1 cellular context compared by ENCODE assay signal in genomic region chr3:132722165-132723023, GRCh38.
TF ChIP-seq lines count a peak whose summit lies in the region.

TSS of gene NPHP3 (minus strand) at chr3:132722409. CDS start at chr3:132722355, 54 bp downstream.

TF ChIP-seq in HepG2, 621 proteins besides CTCF, POLR2A, EP300 and RAD21 (continued from another document and continues in another):
- TF ChIP-seq ZNF784 (CRISPR knock-in tag; IDR thresholded peaks at IDR 0.05; ENCODE audit: borderline replicate concordance), result peak; percentile 33; the same call in 1 of the 2 replicates
- TF ChIP-seq PATZ1 (CRISPR knock-in tag; IDR thresholded peaks at IDR 0.05), result peak; percentile 58
- 0 out of 2 replicates have a peak, but pooled peaks have one; percentile 52 for TF ChIP-seq RNF2 (conservative IDR thresholded peaks at IDR 0.05; ENCODE audit: low read depth)
- TF ChIP-seq PHF21A (CRISPR knock-in tag; IDR thresholded peaks at IDR 0.05), result peak; percentile 64; the same call in 1 of the 2 replicates
- no peak for TF ChIP-seq ZNF234 (CRISPR knock-in tag; conservative IDR thresholded peaks at IDR 0.05)
- TF ChIP-seq, protein P1, sequence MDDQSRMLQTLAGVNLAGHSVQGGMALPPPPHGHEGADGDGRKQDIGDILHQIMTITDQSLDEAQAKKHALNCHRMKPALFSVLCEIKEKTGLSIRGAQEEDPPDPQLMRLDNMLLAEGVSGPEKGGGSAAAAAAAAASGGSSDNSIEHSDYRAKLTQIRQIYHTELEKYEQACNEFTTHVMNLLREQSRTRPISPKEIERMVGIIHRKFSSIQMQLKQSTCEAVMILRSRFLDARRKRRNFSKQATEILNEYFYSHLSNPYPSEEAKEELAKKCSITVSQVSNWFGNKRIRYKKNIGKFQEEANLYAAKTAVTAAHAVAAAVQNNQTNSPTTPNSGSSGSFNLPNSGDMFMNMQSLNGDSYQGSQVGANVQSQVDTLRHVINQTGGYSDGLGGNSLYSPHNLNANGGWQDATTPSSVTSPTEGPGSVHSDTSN (CRISPR knock-in tag; IDR thresholded peaks at IDR 0.05; ENCODE audit: borderline replicate concordance), result 0 out of 2 replicates have a peak, but pooled peaks have one; percentile 41
- TF ChIP-seq, protein P2, sequence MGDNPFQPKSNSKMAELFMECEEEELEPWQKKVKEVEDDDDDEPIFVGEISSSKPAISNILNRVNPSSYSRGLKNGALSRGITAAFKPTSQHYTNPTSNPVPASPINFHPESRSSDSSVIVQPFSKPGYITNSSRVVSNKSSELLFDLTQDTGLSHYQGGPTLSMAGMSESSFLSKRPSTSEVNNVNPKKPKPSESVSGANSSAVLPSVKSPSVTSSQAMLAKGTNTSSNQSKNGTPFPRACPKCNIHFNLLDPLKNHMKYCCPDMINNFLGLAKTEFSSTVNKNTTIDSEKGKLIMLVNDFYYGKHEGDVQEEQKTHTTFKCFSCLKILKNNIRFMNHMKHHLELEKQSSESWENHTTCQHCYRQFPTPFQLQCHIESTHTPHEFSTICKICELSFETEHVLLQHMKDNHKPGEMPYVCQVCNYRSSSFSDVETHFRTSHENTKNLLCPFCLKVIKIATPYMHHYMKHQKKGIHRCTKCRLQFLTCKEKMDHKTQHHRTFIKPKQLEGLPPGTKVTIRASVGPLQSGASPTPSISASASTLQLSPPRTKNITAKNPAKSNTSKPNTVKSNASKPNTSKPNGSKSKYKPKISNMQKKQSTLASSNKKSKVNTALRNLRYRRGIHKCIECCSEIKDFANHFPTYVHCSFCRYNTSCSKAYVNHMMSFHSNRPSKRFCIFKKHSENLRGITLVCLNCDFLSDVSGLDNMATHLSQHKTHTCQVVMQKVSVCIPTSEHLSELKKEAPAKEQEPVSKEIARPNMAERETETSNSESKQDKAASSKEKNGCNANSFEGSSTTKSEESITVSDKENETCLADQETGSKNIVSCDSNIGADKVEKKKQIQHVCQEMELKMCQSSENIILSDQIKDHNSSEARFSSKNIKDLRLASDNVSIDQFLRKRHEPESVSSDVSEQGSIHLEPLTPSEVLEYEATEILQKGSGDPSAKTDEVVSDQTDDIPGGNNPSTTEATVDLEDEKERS (CRISPR knock-in tag; IDR thresholded peaks at IDR 0.05), result no peak
- TF ChIP-seq XBP1 (CRISPR knock-in tag; IDR thresholded peaks at IDR 0.05), result no peak
- TF ChIP-seq ZNF329 (CRISPR knock-in tag; IDR thresholded peaks at IDR 0.05; ENCODE audit: low read depth), result no peak
- peak; percentile 85 for TF ChIP-seq POLR2AphosphoS5 (IDR thresholded peaks at IDR 0.05; ENCODE audit: low read depth, low read length)
- peak; percentile 65; the same call in 1 of the 2 replicates for TF ChIP-seq TARDBP (CRISPR knock-in tag; IDR thresholded peaks at IDR 0.05)
- TF ChIP-seq NR2C2 (CRISPR knock-in tag; IDR thresholded peaks at IDR 0.05; ENCODE audit: borderline replicate concordance), result peak; percentile 25; the same call in 1 of the 2 replicates
- no peak; the same call in 1 of the 2 replicates for TF ChIP-seq REXO4 (CRISPR knock-in tag; IDR thresholded peaks at IDR 0.05; ENCODE audit: borderline replicate concordance)
- TF ChIP-seq MAFF (IDR thresholded peaks at IDR 0.05; ENCODE audit: low read depth, low read length), result no peak
- TF ChIP-seq NFYB (CRISPR knock-in tag; IDR thresholded peaks at IDR 0.05), result no peak
- 0 out of 2 replicates have a peak, but pooled peaks have one; percentile 55 for TF ChIP-seq REL (CRISPR knock-in tag; conservative IDR thresholded peaks at IDR 0.05)
- TF ChIP-seq SP4 (CRISPR knock-in tag; IDR thresholded peaks at IDR 0.05), result peak; percentile 77
- no peak for TF ChIP-seq HOXD1 (CRISPR knock-in tag; IDR thresholded peaks at IDR 0.05)
- TF ChIP-seq ZNF552 (CRISPR knock-in tag; IDR thresholded peaks at IDR 0.05; ENCODE audit: borderline replicate concordance), result no peak
- no peak for TF ChIP-seq HNF4A (CRISPR knock-in tag; IDR thresholded peaks at IDR 0.05)
- peak; percentile 15; the same call in 1 of the 2 replicates for TF ChIP-seq BHLHE40 (IDR thresholded peaks at IDR 0.05; ENCODE audit: low read length)
- peak; percentile 36; the same call in 1 of the 2 replicates for TF ChIP-seq SALL1 (CRISPR knock-in tag; IDR thresholded peaks at IDR 0.05)
- TF ChIP-seq KLF6 (CRISPR knock-in tag; IDR thresholded peaks at IDR 0.05), result no peak
- no peak for TF ChIP-seq NONO (IDR thresholded peaks at IDR 0.05)
- TF ChIP-seq NONO (CRISPR knock-in tag; conservative IDR thresholded peaks at IDR 0.05), result peak; percentile 64
- 0 out of 2 replicates have a peak, but pooled peaks have one; percentile 10 for TF ChIP-seq MXD1 (CRISPR knock-in tag; IDR thresholded peaks at IDR 0.05)
- peak; percentile 69; the same call in 1 of the 2 replicates for TF ChIP-seq ZNF678 (CRISPR knock-in tag; IDR thresholded peaks at IDR 0.05)
- peak; percentile 38 for TF ChIP-seq ARID4A (CRISPR knock-in tag; IDR thresholded peaks at IDR 0.05; ENCODE audit: borderline replicate concordance)
- TF ChIP-seq HES4 (CRISPR knock-in tag; IDR thresholded peaks at IDR 0.05; ENCODE audit: borderline replicate concordance), result peak; percentile 29; the same call in 1 of the 2 replicates
- TF ChIP-seq, protein P3, sequence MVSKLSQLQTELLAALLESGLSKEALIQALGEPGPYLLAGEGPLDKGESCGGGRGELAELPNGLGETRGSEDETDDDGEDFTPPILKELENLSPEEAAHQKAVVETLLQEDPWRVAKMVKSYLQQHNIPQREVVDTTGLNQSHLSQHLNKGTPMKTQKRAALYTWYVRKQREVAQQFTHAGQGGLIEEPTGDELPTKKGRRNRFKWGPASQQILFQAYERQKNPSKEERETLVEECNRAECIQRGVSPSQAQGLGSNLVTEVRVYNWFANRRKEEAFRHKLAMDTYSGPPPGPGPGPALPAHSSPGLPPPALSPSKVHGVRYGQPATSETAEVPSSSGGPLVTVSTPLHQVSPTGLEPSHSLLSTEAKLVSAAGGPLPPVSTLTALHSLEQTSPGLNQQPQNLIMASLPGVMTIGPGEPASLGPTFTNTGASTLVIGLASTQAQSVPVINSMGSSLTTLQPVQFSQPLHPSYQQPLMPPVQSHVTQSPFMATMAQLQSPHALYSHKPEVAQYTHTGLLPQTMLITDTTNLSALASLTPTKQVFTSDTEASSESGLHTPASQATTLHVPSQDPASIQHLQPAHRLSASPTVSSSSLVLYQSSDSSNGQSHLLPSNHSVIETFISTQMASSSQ (IDR thresholded peaks at IDR 0.05; ENCODE audit: low read depth), result no peak
- TF ChIP-seq, protein P3 (CRISPR knock-in tag; IDR thresholded peaks at IDR 0.05; ENCODE audit: borderline replicate concordance), result peak; percentile 54; the same call in 1 of the 2 replicates
- TF ChIP-seq ASH2L (IDR thresholded peaks at IDR 0.05; ENCODE audit: insufficient read length, low read depth, low read length), result peak; percentile 72
- TF ChIP-seq ZNF468 (CRISPR knock-in tag; IDR thresholded peaks at IDR 0.05), result peak; percentile 78; the same call in 1 of the 2 replicates
- TF ChIP-seq CBX2 (IDR thresholded peaks at IDR 0.05; ENCODE audit: low read depth, low read length), result no peak
- TF ChIP-seq CBX2 (CRISPR knock-in tag; IDR thresholded peaks at IDR 0.05; ENCODE audit: low read depth), result no peak
- peak; percentile 79 for TF ChIP-seq BRF2 (CRISPR knock-in tag; IDR thresholded peaks at IDR 0.05)
- TF ChIP-seq, protein P4, sequence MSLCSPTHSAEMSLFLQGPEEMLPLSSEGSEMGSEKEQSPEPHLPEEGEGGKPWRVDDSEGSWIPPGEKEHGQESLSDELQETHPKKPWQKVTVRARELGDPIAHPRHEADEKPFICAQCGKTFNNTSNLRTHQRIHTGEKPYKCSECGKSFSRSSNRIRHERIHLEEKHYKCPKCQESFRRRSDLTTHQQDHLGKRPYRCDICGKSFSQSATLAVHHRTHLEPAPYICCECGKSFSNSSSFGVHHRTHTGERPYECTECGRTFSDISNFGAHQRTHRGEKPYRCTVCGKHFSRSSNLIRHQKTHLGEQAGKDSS (CRISPR knock-in tag; IDR thresholded peaks at IDR 0.05; ENCODE audit: borderline replicate concordance, low read depth), result no peak
- peak; percentile 60 for TF ChIP-seq BORCS8-MEF2B (CRISPR knock-in tag; IDR thresholded peaks at IDR 0.05)
